15 cellular contexts compared by ENCODE assay signal in the genomic region with DNA sequence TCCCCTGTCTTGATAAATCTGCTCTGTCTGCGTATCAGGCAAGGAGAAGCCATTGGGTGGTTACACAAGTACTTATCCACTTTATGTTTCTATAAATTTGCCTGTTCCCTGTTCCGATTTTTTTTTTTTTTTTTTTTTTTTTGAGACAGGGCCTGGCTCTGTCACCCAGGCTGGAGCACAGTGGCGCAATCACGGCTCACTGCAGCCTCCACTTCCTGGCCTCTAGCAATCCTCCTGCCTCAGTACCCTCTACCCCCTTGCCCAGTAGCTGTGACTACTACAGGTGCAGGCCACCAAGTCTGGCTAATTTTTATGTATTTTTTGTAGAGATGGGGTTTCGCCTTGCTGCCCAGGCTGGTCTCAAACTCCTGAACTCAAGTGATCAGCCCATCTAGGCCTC.
"Had no signal": no experiment of that assay in that cellular context is flagged by ENCODE, and none has a peak within 500 bp of the region (broad histone marks: within the 10 kb centered on the region; RNA-seq: fewer than 3 reads in every experiment).

No MANE protein-coding gene starts in this region.

- H3K4me3 ChIP-seq: left ventricle myocardium inferior, testis had no signal

- H3K4me3 Mint-ChIP-seq: activated CD4-positive, alpha-beta memory T cell treated with anti-CD3 and anti-CD28 coated beads for 36 hours; activated naive CD8-positive, alpha-beta T cell treated with anti-CD3 and anti-CD28 coated beads, Interleukin-2, amount 10 ng/mL, durations not matched to agents 7 days and 5 days; activated T-cell treated with anti-CD3 and anti-CD28 coated beads, Interleukin-2, amount 50 U/mL, for 72 hours; nephron progenitor cell; stimulated activated naive CD8-positive, alpha-beta T cell treated with anti-CD3 and anti-CD28 coated beads, Interleukin-15, Interleukin-2, amounts not matched to agents 100 ng/mL and 50 ng/mL, for 24 hours; T-helper 2 cell treated with Interferon-gamma antibody and Interleukin-4, amounts not matched to agents 5 μg/mL and 100 μg/mL, for 36 hours had no signal

- DNase-seq: activated CD4-positive, alpha-beta memory T cell treated with anti-CD3 and anti-CD28 coated beads for 36 hours; activated CD4-positive, CD25-positive, alpha-beta regulatory T cell treated with anti-CD3 and anti-CD28 coated beads, Interleukin-2, amount 50 U/mL, for 72 hours; activated naive CD8-positive, alpha-beta T cell treated with anti-CD3 and anti-CD28 coated beads, Interleukin-2, amount 10 ng/mL, durations not matched to agents 7 days and 5 days; activated T-cell treated with anti-CD3 and anti-CD28 coated beads, Interleukin-2, amount 50 U/mL, for 72 hours; anterior cingulate cortex; kidney; left ventricle myocardium inferior; mesenchymal stem cell; nephron progenitor cell; stimulated activated CD4-positive, alpha-beta T cell treated with anti-CD3 and anti-CD28 coated beads, Interleukin-4, amount 100 ng/mL, for 1 hour; stimulated activated CD8-positive, alpha-beta memory T cell treated with anti-CD3 and anti-CD28 coated beads, Interleukin-4, amount 100 ng/mL, for 48 hours; testis had no signal

- H3K9me3 ChIP-seq: left ventricle myocardium inferior, testis had no signal

- H3K27ac ChIP-seq: foreskin keratinocyte, left ventricle myocardium inferior, testis had no signal

- H3K36me3 ChIP-seq: left ventricle myocardium inferior had no signal

- H3K27me3 ChIP-seq: foreskin keratinocyte, testis had no signal

- ATAC-seq: activated T-cell treated with anti-CD3 and anti-CD28 coated beads, Interleukin-2, amount 50 U/mL, for 72 hours had no signal

- H3K27me3 Mint-ChIP-seq: activated CD4-positive, alpha-beta memory T cell treated with anti-CD3 and anti-CD28 coated beads for 36 hours; activated naive CD8-positive, alpha-beta T cell treated with anti-CD3 and anti-CD28 coated beads, Interleukin-2, amount 10 ng/mL, durations not matched to agents 7 days and 5 days; stimulated activated naive CD8-positive, alpha-beta T cell treated with anti-CD3 and anti-CD28 coated beads, Interleukin-15, Interleukin-2, amounts not matched to agents 100 ng/mL and 50 ng/mL, for 24 hours had no signal

- H3K27ac Mint-ChIP-seq: activated CD4-positive, alpha-beta memory T cell treated with anti-CD3 and anti-CD28 coated beads for 36 hours; activated naive CD8-positive, alpha-beta T cell treated with anti-CD3 and anti-CD28 coated beads, Interleukin-2, amount 10 ng/mL, durations not matched to agents 7 days and 5 days; activated T-cell treated with anti-CD3 and anti-CD28 coated beads, Interleukin-2, amount 50 U/mL, for 72 hours; nephron progenitor cell; stimulated activated naive CD8-positive, alpha-beta T cell treated with anti-CD3 and anti-CD28 coated beads, Interleukin-15, Interleukin-2, amounts not matched to agents 100 ng/mL and 50 ng/mL, for 24 hours; T-helper 2 cell treated with Interferon-gamma antibody and Interleukin-4, amounts not matched to agents 5 μg/mL and 100 μg/mL, for 36 hours had no signal
